Comparison of ENCODE assay signal across 9 cellular contexts in the genomic region with DNA sequence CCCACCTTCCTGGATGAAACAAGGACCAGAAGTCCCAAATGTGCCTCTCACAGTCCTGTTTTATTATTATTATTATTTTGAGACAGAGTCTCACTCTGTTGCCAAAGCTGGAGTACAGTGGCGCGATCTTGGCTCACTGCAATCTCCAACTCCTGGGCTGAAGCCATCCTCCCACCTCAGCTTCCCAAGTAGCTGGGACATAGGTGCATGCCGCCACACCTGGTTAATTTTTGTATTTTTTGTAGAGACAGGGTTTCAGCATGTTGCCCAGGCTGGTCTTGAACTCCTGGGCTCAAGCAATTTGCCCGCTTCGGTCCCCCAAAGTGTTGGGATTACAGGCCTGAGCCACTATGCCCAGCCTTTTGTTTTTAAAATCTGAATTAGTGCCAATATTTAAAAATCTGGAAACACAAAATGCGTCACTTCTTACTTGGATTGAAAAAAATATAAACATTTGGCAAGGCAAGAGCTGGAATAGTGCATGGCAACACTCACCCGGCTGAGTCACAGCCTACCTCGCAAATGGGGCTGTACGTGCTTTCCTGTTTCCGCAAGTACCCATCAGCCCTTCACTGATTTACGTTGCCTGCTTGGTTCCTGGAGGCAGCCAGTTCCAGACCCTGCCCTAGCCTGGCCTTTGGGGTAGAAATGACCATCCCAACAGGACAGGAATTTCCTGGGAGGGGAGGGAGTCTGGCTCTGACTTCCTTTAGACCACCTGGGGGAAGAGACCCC. TPM values are rescaled to one million over a fixed set of nuclear protein-coding genes. Genes with fewer than 3 reads are reported as not detected.
DNase-seq lines count a peak whose midpoint lies in the region; ATAC-seq and TF ChIP-seq lines count a peak whose summit lies in the region.
"Had no signal": no experiment of that assay in that cellular context is flagged by ENCODE, and none has a peak within 500 bp of the region (broad histone marks: within the 10 kb centered on the region; RNA-seq: fewer than 3 reads in every experiment).

No MANE protein-coding gene starts in this region.

- no peaks in the 10 kb centered on the region for H3K27me3 Mint-ChIP-seq in activated naive CD8-positive, alpha-beta T cell treated with anti-CD3 and anti-CD28 coated beads, Interleukin-2, amount 50 U/mL, for 24 hours
- H3K27me3 Mint-ChIP-seq in activated naive CD8-positive, alpha-beta T cell treated with anti-CD3 and anti-CD28 coated beads for 36 hours = no peaks in the 10 kb centered on the region
- H3K27me3 Mint-ChIP-seq in memory B cell = no peaks in the 10 kb centered on the region
- no peaks in the 10 kb centered on the region for H3K27me3 Mint-ChIP-seq in stimulated activated memory B cell treated with anti-CD40 and anti-IgM and Interleukin-4, amounts not matched to agents 10 μg/mL and 1 μg/mL and 100 μg/mL, for 72 hours
- H3K27me3 Mint-ChIP-seq: B cell had no signal

- H3K27ac Mint-ChIP-seq in activated naive CD8-positive, alpha-beta T cell treated with anti-CD3 and anti-CD28 coated beads, Interleukin-2, amount 50 U/mL, for 24 hours = peak overlapping the region; percentile 17
- H3K27ac Mint-ChIP-seq in activated naive CD8-positive, alpha-beta T cell treated with anti-CD3 and anti-CD28 coated beads for 36 hours = no peak overlapping the region
- H3K27ac Mint-ChIP-seq in memory B cell = peak overlapping the region; percentile 58
- no peak overlapping the region for H3K27ac Mint-ChIP-seq in stimulated activated memory B cell treated with anti-CD40 and anti-IgM and Interleukin-4, amounts not matched to agents 10 μg/mL and 1 μg/mL and 100 μg/mL, for 72 hours
- H3K27ac Mint-ChIP-seq: B cell had no signal

- intact Hi-C loops in upper lobe of right lung (cut with DNase I) = no loop called here

- H3K36me3 Mint-ChIP-seq in activated naive CD8-positive, alpha-beta T cell treated with anti-CD3 and anti-CD28 coated beads, Interleukin-2, amount 50 U/mL, for 24 hours (ENCODE audit: low read depth) = no peaks in the 10 kb centered on the region
- H3K36me3 Mint-ChIP-seq in activated naive CD8-positive, alpha-beta T cell treated with anti-CD3 and anti-CD28 coated beads for 36 hours = no peaks in the 10 kb centered on the region
- H3K36me3 Mint-ChIP-seq in memory B cell = no peaks in the 10 kb centered on the region
- no peaks in the 10 kb centered on the region for H3K36me3 Mint-ChIP-seq in stimulated activated memory B cell treated with anti-CD40 and anti-IgM and Interleukin-4, amounts not matched to agents 10 μg/mL and 1 μg/mL and 100 μg/mL, for 72 hours

- no peak for ATAC-seq in activated naive CD8-positive, alpha-beta T cell treated with anti-CD3 and anti-CD28 coated beads, Interleukin-2, amount 50 U/mL, for 24 hours
- ATAC-seq in memory B cell (ENCODE audit: low read depth) = no peak
- ATAC-seq in upper lobe of right lung = no peak
- ATAC-seq in GM18907 (IDR thresholded peaks at IDR 0.05; ENCODE audit: unreplicated experiment) = no peak
- ATAC-seq in stimulated activated memory B cell treated with anti-CD40 and anti-IgM and Interleukin-4, amounts not matched to agents 10 μg/mL and 1 μg/mL and 100 μg/mL, for 72 hours = no peak

- peaks cover 35% of the 10 kb centered on the region for H3K4me1 ChIP-seq in upper lobe of right lung

- TF ChIP-seq CTCF in coronary artery (IDR thresholded peaks at IDR 0.05) (no peak), upper lobe of right lung (IDR thresholded peaks at IDR 0.05) (no peak)

- H3K9me3 ChIP-seq in upper lobe of right lung = no peaks in the 10 kb centered on the region

- no peaks in the 10 kb centered on the region for H3K36me3 ChIP-seq in upper lobe of right lung

- no peak for DNase-seq in activated naive CD8-positive, alpha-beta T cell treated with anti-CD3 and anti-CD28 coated beads, Interleukin-2, amount 50 U/mL, for 24 hours
- no peak for DNase-seq in activated naive CD8-positive, alpha-beta T cell treated with anti-CD3 and anti-CD28 coated beads for 36 hours
- DNase-seq in coronary artery (ENCODE audit: low spot score) (peak; percentile 67), memory B cell (ENCODE audit: low spot score in 2 of 2) (no peak), upper lobe of right lung (peak; percentile 55), NCI-H146 treated with DMSO at 0.1 percent for 48 hours (lab: John Stamatoyannopoulos, UW; ENCODE audit: unreplicated experiment) (no peak)

- H3K27ac ChIP-seq in coronary artery (peak overlapping the region; percentile 19 to 68), upper lobe of right lung (peak overlapping the region; percentile 100)

- H3K4me3 Mint-ChIP-seq in activated naive CD8-positive, alpha-beta T cell treated with anti-CD3 and anti-CD28 coated beads, Interleukin-2, amount 50 U/mL, for 24 hours = no peak overlapping the region
- no peak overlapping the region for H3K4me3 Mint-ChIP-seq in activated naive CD8-positive, alpha-beta T cell treated with anti-CD3 and anti-CD28 coated beads for 36 hours
- H3K4me3 Mint-ChIP-seq in memory B cell = no peak overlapping the region
- H3K4me3 Mint-ChIP-seq in stimulated activated memory B cell treated with anti-CD40 and anti-IgM and Interleukin-4, amounts not matched to agents 10 μg/mL and 1 μg/mL and 100 μg/mL, for 72 hours = no peak overlapping the region
- H3K4me3 Mint-ChIP-seq: B cell had no signal

- H3K9me3 Mint-ChIP-seq in activated naive CD8-positive, alpha-beta T cell treated with anti-CD3 and anti-CD28 coated beads, Interleukin-2, amount 50 U/mL, for 24 hours = no peaks in the 10 kb centered on the region
- no peaks in the 10 kb centered on the region for H3K9me3 Mint-ChIP-seq in activated naive CD8-positive, alpha-beta T cell treated with anti-CD3 and anti-CD28 coated beads for 36 hours
- no peaks in the 10 kb centered on the region for H3K9me3 Mint-ChIP-seq in memory B cell
- no peaks in the 10 kb centered on the region for H3K9me3 Mint-ChIP-seq in stimulated activated memory B cell treated with anti-CD40 and anti-IgM and Interleukin-4, amounts not matched to agents 10 μg/mL and 1 μg/mL and 100 μg/mL, for 72 hours

- H3K4me3 ChIP-seq in coronary artery = no peak overlapping the region
- H3K4me3 ChIP-seq in upper lobe of right lung = no peak overlapping the region

- H3K27me3 ChIP-seq in upper lobe of right lung = no peaks in the 10 kb centered on the region

- peaks cover 13% of the 10 kb centered on the region for H3K4me1 Mint-ChIP-seq in activated naive CD8-positive, alpha-beta T cell treated with anti-CD3 and anti-CD28 coated beads, Interleukin-2, amount 50 U/mL, for 24 hours
- peaks cover 11% of the 10 kb centered on the region for H3K4me1 Mint-ChIP-seq in activated naive CD8-positive, alpha-beta T cell treated with anti-CD3 and anti-CD28 coated beads for 36 hours
- peaks cover 4% of the 10 kb centered on the region for H3K4me1 Mint-ChIP-seq in memory B cell
- H3K4me1 Mint-ChIP-seq in stimulated activated memory B cell treated with anti-CD40 and anti-IgM and Interleukin-4, amounts not matched to agents 10 μg/mL and 1 μg/mL and 100 μg/mL, for 72 hours = peaks cover 5% of the 10 kb centered on the region

RNA-seq across cellular contexts. Expression of a gene that starts 6.3 kb away (rescaled TPM):
- 1 to 10 TPM; 3.3 to 3.9 TPM for total RNA-seq in activated naive CD8-positive, alpha-beta T cell treated with anti-CD3 and anti-CD28 coated beads for 36 hours
- 10.9 TPM for total RNA-seq in upper lobe of right lung

RNA-seq across cellular contexts. Expression of a gene that starts 56.6 kb away (rescaled TPM):
- total RNA-seq in activated naive CD8-positive, alpha-beta T cell treated with anti-CD3 and anti-CD28 coated beads for 36 hours = 1 to 10 TPM; 3.2 to 3.6 TPM
- 4.3 TPM for total RNA-seq in upper lobe of right lung

Comparison
In these comparisons a context has a peak if more than half of its experiments do, and no peak if none do; other contexts are left out.
1. H3K27ac Mint-ChIP-seq: peak in activated naive CD8-positive, alpha-beta T cell treated with anti-CD3 and anti-CD28 coated beads, Interleukin-2, amount 50 U/mL, for 24 hours (single experiment) and memory B cell (single experiment); none in activated naive CD8-positive, alpha-beta T cell treated with anti-CD3 and anti-CD28 coated beads for 36 hours (single experiment) and stimulated activated memory B cell treated with anti-CD40 and anti-IgM and Interleukin-4, amounts not matched to agents 10 μg/mL and 1 μg/mL and 100 μg/mL, for 72 hours (single experiment).
2. DNase-seq: peak in coronary artery (single experiment) and upper lobe of right lung (single experiment); none in activated naive CD8-positive, alpha-beta T cell treated with anti-CD3 and anti-CD28 coated beads, Interleukin-2, amount 50 U/mL, for 24 hours (single experiment), activated naive CD8-positive, alpha-beta T cell treated with anti-CD3 and anti-CD28 coated beads for 36 hours (single experiment), memory B cell (0 of 2) and NCI-H146 treated with DMSO at 0.1 percent for 48 hours (single experiment).